ENCODE assay signal across 1 cellular context in genomic region chr6:168355716-168356522, GRCh38.
TF ChIP-seq lines count a peak whose summit lies in the region.

No MANE protein-coding gene starts in this region.

TF ChIP-seq in HepG2, 621 proteins besides CTCF, POLR2A, EP300 and RAD21 (continued from another document and continues in another):
- peak; percentile 38; the same call in 1 of the 2 replicates for TF ChIP-seq ZBED4 (CRISPR knock-in tag; IDR thresholded peaks at IDR 0.05; ENCODE audit: borderline replicate concordance)
- TF ChIP-seq ISL2 (CRISPR knock-in tag; IDR thresholded peaks at IDR 0.05), result peak; percentile 27; the same call in 1 of the 2 replicates
- TF ChIP-seq, protein P1, sequence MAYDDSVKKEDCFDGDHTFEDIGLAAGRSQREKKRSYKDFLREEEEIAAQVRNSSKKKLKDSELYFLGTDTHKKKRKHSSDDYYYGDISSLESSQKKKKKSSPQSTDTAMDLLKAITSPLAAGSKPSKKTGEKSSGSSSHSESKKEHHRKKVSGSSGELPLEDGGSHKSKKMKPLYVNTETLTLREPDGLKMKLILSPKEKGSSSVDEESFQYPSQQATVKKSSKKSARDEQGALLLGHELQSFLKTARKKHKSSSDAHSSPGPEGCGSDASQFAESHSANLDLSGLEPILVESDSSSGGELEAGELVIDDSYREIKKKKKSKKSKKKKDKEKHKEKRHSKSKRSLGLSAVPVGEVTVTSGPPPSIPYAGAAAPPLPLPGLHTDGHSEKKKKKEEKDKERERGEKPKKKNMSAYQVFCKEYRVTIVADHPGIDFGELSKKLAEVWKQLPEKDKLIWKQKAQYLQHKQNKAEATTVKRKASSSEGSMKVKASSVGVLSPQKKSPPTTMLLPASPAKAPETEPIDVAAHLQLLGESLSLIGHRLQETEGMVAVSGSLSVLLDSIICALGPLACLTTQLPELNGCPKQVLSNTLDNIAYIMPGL (CRISPR knock-in tag; IDR thresholded peaks at IDR 0.05; ENCODE audit: borderline replicate concordance in 1 of 2, low read depth in 1 of 2), result peak in 1 of 2 experiments; percentile 54; a peak in 1 of 4 replicates
- TF ChIP-seq ZNF503 (CRISPR knock-in tag; IDR thresholded peaks at IDR 0.05), result no peak
- TF ChIP-seq, protein P2, sequence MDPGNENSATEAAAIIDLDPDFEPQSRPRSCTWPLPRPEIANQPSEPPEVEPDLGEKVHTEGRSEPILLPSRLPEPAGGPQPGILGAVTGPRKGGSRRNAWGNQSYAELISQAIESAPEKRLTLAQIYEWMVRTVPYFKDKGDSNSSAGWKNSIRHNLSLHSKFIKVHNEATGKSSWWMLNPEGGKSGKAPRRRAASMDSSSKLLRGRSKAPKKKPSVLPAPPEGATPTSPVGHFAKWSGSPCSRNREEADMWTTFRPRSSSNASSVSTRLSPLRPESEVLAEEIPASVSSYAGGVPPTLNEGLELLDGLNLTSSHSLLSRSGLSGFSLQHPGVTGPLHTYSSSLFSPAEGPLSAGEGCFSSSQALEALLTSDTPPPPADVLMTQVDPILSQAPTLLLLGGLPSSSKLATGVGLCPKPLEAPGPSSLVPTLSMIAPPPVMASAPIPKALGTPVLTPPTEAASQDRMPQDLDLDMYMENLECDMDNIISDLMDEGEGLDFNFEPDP (CRISPR knock-in tag; conservative IDR thresholded peaks at IDR 0.05), result 0 out of 2 replicates have a peak, but pooled peaks have one; percentile 71
- no peak; the same call in 1 of the 2 replicates for TF ChIP-seq ZNF230 (CRISPR knock-in tag; IDR thresholded peaks at IDR 0.05)
- peak; percentile 76 for TF ChIP-seq CBX1 (IDR thresholded peaks at IDR 0.05; ENCODE audit: low read depth)
- TF ChIP-seq NR1H2 (CRISPR knock-in tag; IDR thresholded peaks at IDR 0.05; ENCODE audit: borderline replicate concordance, low read depth), result no peak
- TF ChIP-seq ZNF724P (CRISPR knock-in tag; IDR thresholded peaks at IDR 0.05; ENCODE audit: borderline replicate concordance), result no peak
- no peak for TF ChIP-seq SIX4 (CRISPR knock-in tag; IDR thresholded peaks at IDR 0.05)
- peak; percentile 81 for TF ChIP-seq ZBTB26 (CRISPR knock-in tag; IDR thresholded peaks at IDR 0.05; ENCODE audit: borderline replicate concordance)
- TF ChIP-seq ZNF430 (CRISPR knock-in tag; IDR thresholded peaks at IDR 0.05), result no peak
- no peak for TF ChIP-seq REL (CRISPR knock-in tag; conservative IDR thresholded peaks at IDR 0.05)
- TF ChIP-seq HMG20B (CRISPR knock-in tag; conservative IDR thresholded peaks at IDR 0.05), result no peak
- TF ChIP-seq ZNF225 (CRISPR knock-in tag; IDR thresholded peaks at IDR 0.05), result no peak
- TF ChIP-seq ATF7-NPFF (CRISPR knock-in tag; IDR thresholded peaks at IDR 0.05; ENCODE audit: low read depth), result no peak; the same call in 1 of the 2 replicates
- no peak for TF ChIP-seq POLR2AphosphoS5 (IDR thresholded peaks at IDR 0.05; ENCODE audit: low read depth, low read length)
- TF ChIP-seq ELK4 (CRISPR knock-in tag; IDR thresholded peaks at IDR 0.05; ENCODE audit: borderline replicate concordance), result no peak
- TF ChIP-seq EZH2 (conservative IDR thresholded peaks at IDR 0.05; ENCODE audit: low read depth, low read length), result no peak
- TF ChIP-seq ZNF446 (CRISPR knock-in tag; IDR thresholded peaks at IDR 0.05), result no peak
- no peak for TF ChIP-seq PAF1 (CRISPR knock-in tag; IDR thresholded peaks at IDR 0.05)
- no peak for TF ChIP-seq AFF4 (CRISPR knock-in tag; IDR thresholded peaks at IDR 0.05)
- 0 out of 2 replicates have a peak, but pooled peaks have one; percentile 36 for TF ChIP-seq ZNF275 (CRISPR knock-in tag; IDR thresholded peaks at IDR 0.05; ENCODE audit: borderline replicate concordance)
- peak; percentile 67 for TF ChIP-seq IRF9 (CRISPR knock-in tag; IDR thresholded peaks at IDR 0.05; ENCODE audit: borderline replicate concordance)
- no peak for TF ChIP-seq SIN3A (IDR thresholded peaks at IDR 0.05; ENCODE audit: borderline replicate concordance, low read depth, low read length)
- TF ChIP-seq ZNF224 (CRISPR knock-in tag; IDR thresholded peaks at IDR 0.05), result no peak
- TF ChIP-seq YY1 (IDR thresholded peaks at IDR 0.05; ENCODE audit: insufficient read depth, insufficient replicate concordance, low read depth, low read length), result peak; percentile 78
- no peak for TF ChIP-seq NR2F6 (IDR thresholded peaks at IDR 0.05)
- no peak for TF ChIP-seq NR2F6 (CRISPR knock-in tag; IDR thresholded peaks at IDR 0.05)
- no peak for TF ChIP-seq TERF1 (CRISPR knock-in tag; IDR thresholded peaks at IDR 0.05)
- 0 out of 2 replicates have a peak, but pooled peaks have one; percentile 22 for TF ChIP-seq FOXA3 (CRISPR knock-in tag; IDR thresholded peaks at IDR 0.05)
- TF ChIP-seq ELF3 (CRISPR knock-in tag; IDR thresholded peaks at IDR 0.05), result 0 out of 2 replicates have a peak, but pooled peaks have one; percentile 32
